Comparison of ENCODE assay signal across 15 cellular contexts in genomic region chr3:178707632-178708031, GRCh38.
DNase-seq lines count a peak whose midpoint lies in the region; ATAC-seq, FAIRE-seq and TF ChIP-seq lines count a peak whose summit lies in the region.
"Had no signal": no experiment of that assay in that cellular context is flagged by ENCODE, and none has a peak within 500 bp of the region (broad histone marks: within the 10 kb centered on the region; RNA-seq: fewer than 3 reads in every experiment).

No MANE protein-coding gene starts in this region.

- H4K20me1 ChIP-seq in GM12878 (ENCODE audit: control insufficient read depth, insufficient read depth) = no peaks in the 10 kb centered on the region

- no peak overlapping the region for H3K4me3 ChIP-seq in GM12878
- no peak overlapping the region for H3K4me3 ChIP-seq in ascending aorta
- H3K4me3 ChIP-seq: dorsolateral prefrontal cortex had no signal

- WGBS in GM12878 (ENCODE audit: insufficient coverage, insufficient replicate concordance, low lambda C conversion rate, missing lambda C conversion rate) = 44% methylated on average over 2 of the region's 2 CpGs

- no peaks in the 10 kb centered on the region for H3K79me2 ChIP-seq in GM12878 (ENCODE audit: control insufficient read depth, insufficient read depth, low read length)

- H3K4me1 ChIP-seq in GM12878 (ENCODE audit: control insufficient read depth, insufficient read depth, low read length) (peaks cover 10% of the 10 kb centered on the region), ascending aorta (peaks cover 0 to 3% of the 10 kb centered on the region in 2 donors)

- intact Hi-C loops in GM12878 (cut with micrococcal nuclease; ENCODE audit: unreplicated experiment) = no loop called here
- intact Hi-C loops in ascending aorta (cut with DNase I) = no loop called here

- SMC1A ChIA-PET in GM12878 (lab: Charles Lee; ENCODE audit: uncharacterized antibody, unreplicated experiment) = interaction anchor here (1.0 to 2.0 kb wide), 7 partner anchors 10 to 271 kb away, joined by 3 to 6 read pairs (median 4); no protein-coding TSS in a partner anchor

- H3K27me3 ChIP-seq in GM12878 (replicated peaks in 1 of 2; ENCODE audit: control insufficient read depth in 2 of 2, insufficient read depth in 2 of 2, low read length in 1 of 2) = no peaks in the 10 kb centered on the region
- H3K27me3 ChIP-seq in ascending aorta = no peaks in the 10 kb centered on the region
- H3K27me3 ChIP-seq: dorsolateral prefrontal cortex had no signal

- no peak for TF ChIP-seq CTCF in GM12878 (IDR thresholded peaks at IDR 0.05 in 2 of 3, conservative IDR thresholded peaks at IDR 0.05 in 1 of 3; ENCODE audit: control insufficient read depth in 2 of 3, extremely low read depth in 1 of 3, insufficient read depth in 1 of 3, low read depth in 3 of 3, low read length in 3 of 3)
- no peak for TF ChIP-seq CTCF in ascending aorta (IDR thresholded peaks at IDR 0.05)

- no peak overlapping the region for H3K4me2 ChIP-seq in GM12878 (ENCODE audit: control insufficient read depth, insufficient read depth)

- POLR2A ChIA-PET in GM12878 (lab: Charles Lee) = no interaction called here

- no peaks in the 10 kb centered on the region for H3K36me3 ChIP-seq in GM12878 (ENCODE audit: control insufficient read depth in 2 of 2, insufficient read depth in 2 of 2, low read length in 1 of 2)
- H3K36me3 ChIP-seq in ascending aorta = no peaks in the 10 kb centered on the region

- H3K9ac ChIP-seq in GM12878 (ENCODE audit: control insufficient read depth, insufficient read depth, low read length) = no peak overlapping the region

- FAIRE-seq in GM12878 (lab: Jason Lieb, UNC) = no peak
- FAIRE-seq: GM12891 had no signal

- BruUV-seq in GM12878 (replicated peaks; lab: Mats Ljungman, UMichigan) = no TSS peak

- in situ Hi-C loops in GM12878 (cut with MboI) = no loop called here

- no peak for TF ChIP-seq POLR2A in GM12878 (IDR thresholded peaks at IDR 0.05; ENCODE audit: low read depth, low read length)

- CTCF ChIA-PET in GM12878 (lab: Yijun Ruan, JAX) = interaction anchor here (1.4 kb wide), 1 partner anchor 10 kb away, joined by 3 read pairs; no protein-coding TSS in a partner anchor

- no peak overlapping the region for H2AFZ ChIP-seq in GM12878 (ENCODE audit: control insufficient read depth, low read depth, low read length)

- TF ChIP-seq EP300 in GM12878 (IDR thresholded peaks at IDR 0.05; ENCODE audit: borderline replicate concordance in 1 of 2, control insufficient read depth in 1 of 2, low read depth in 2 of 2, low read length in 2 of 2) = no peak

- no peak for TF ChIP-seq RAD21 in GM12878 (IDR thresholded peaks at IDR 0.05; ENCODE audit: insufficient read depth, low read depth, low read length)

- no peak for DNase-seq in GM12878 (ENCODE audit: low read depth, low spot score)
- no peak for DNase-seq in LoVo (ENCODE audit: low spot score)
- no peak for DNase-seq in ascending aorta (ENCODE audit: low spot score in 2 of 2)
- DNase-seq in SKM-1 treated with dmso at 0.1 percent for 144 hours (lab: John Stamatoyannopoulos, UW; ENCODE audit: unreplicated experiment) = no peak
- DNase-seq: dorsolateral prefrontal cortex; NCI-H146; retina; SHP77 treated with DMSO at 0.1 percent for 48 hours; stimulated activated CD4-positive, alpha-beta T cell treated with anti-CD3 and anti-CD28 coated beads, Interleukin-4, amount 100 ng/mL, for 1 hour; T1000 had no signal

- H3K27ac ChIP-seq in GM12878 (ENCODE audit: control insufficient read depth, insufficient read depth) (peak overlapping the region; percentile 32; the same call in 1 of the 2 replicates), ascending aorta (no peak overlapping the region)

- RAD21 ChIA-PET in GM12878 (lab: Charles Lee; ENCODE audit: unreplicated experiment) = no interaction called here

- ATAC-seq in GM18511 (IDR thresholded peaks at IDR 0.05; ENCODE audit: unreplicated experiment) (peak; percentile 50), GM19463 (IDR thresholded peaks at IDR 0.05; ENCODE audit: unreplicated experiment) (peak; percentile 54), HG03064 (IDR thresholded peaks at IDR 0.05; ENCODE audit: low read depth, unreplicated experiment) (peak; percentile 50), GM12878 (peak; percentile 66), HG03520 (IDR thresholded peaks at IDR 0.05; ENCODE audit: unreplicated experiment) (no peak)

- no peaks in the 10 kb centered on the region; the same call in 1 of the 3 replicates for H3K9me3 ChIP-seq in GM12878 (replicated peaks; ENCODE audit: control insufficient read depth, insufficient read depth, low read length)
- H3K9me3 ChIP-seq in ascending aorta = no peaks in the 10 kb centered on the region

TF ChIP-seq in GM12878, 131 proteins besides CTCF, POLR2A, EP300 and RAD21:
- TF ChIP-seq SRF (IDR thresholded peaks at IDR 0.05; ENCODE audit: low read depth in 2 of 2, low read length in 2 of 2) (peak in 1 of 2 experiments; percentile 52; a peak in 1 of 4 replicates), MXI1 (IDR thresholded peaks at IDR 0.05; ENCODE audit: low read depth, low read length) (no peak), FOXM1 (IDR thresholded peaks at IDR 0.05; ENCODE audit: low read depth, low read length) (peak; percentile 85)
